ENCODE assay signal across 8 cellular contexts in the genomic region with DNA sequence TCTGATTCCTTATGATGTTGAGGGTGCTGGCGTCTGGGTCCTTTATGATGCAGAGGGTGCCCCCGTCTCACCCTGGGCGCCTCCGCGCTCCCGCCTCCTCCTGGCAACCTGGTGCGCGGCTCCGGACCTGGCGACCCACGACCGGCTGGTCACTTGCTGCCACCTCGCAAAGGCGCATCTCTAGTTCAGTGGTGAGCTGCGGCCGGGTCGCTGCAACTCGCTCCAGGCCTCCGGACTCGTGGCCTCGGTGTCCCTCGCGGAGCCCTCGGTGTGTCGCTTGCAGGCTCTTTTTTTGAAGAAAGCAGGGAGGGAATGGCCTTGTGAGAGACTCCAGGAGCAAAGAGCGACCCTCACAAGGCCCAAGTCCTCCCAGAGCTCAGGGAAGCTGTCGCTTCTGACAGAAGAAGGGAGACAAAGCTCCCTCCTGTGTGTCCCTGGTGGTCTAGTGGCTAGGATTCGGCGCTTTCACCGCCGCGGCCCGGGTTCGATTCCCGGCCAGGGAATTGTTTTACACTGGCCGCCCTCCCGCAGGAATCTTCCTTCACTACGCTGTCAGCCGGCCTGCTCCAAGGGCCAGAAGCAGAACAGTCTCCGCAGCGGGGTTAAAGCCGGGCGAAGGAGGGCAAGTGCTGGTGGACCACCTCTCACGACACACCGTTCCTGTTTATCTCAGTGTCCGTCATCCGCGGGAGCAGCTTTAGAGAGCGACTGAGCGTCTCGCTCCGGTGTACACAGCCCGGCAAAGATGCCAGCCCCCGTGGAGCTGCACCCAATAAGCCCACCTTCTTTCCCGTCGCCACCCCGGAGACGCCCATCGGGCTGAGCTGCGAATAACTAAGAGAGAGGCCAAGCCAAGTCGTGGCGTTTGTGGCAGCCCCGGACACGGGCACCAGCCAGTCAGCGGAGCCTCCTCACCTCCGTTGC. TPM values are rescaled to one million over a fixed set of nuclear protein-coding genes. Genes with fewer than 3 reads are reported as not detected.
DNase-seq lines count a peak whose midpoint lies in the region; ATAC-seq and TF ChIP-seq lines count a peak whose summit lies in the region.
"Not testable (repeated sequence)": the region's sequence is repeated elsewhere in the genome, so short reads cannot be mapped to it uniquely, and the experiment has no call there.

No MANE protein-coding gene starts in this region.

- peak overlapping the region; percentile 56; the same call in 1 of the 2 replicates for H2AFZ ChIP-seq in GM23338
- H2AFZ ChIP-seq in neural cell (ENCODE audit: low read depth, low read length) = not testable (repeated sequence)

- H3K9me3 Mint-ChIP-seq in GM23338; activated naive CD8-positive, alpha-beta T cell (ENCODE audit: low read depth): not testable (repeated sequence)

- peak overlapping the region; percentile 92 for H3K4me2 ChIP-seq in GM23338
- H3K4me2 ChIP-seq in neural cell (ENCODE audit: low read length) = not testable (repeated sequence)

- TF ChIP-seq EP300 in neural cell (conservative IDR thresholded peaks at IDR 0.05; ENCODE audit: poor library complexity, severe bottlenecking) = not testable (repeated sequence)

- TF ChIP-seq CTCF in AG04449 (IDR thresholded peaks at IDR 0.05; ENCODE audit: insufficient read depth, low read length, missing control alignments); neural cell (IDR thresholded peaks at IDR 0.05; ENCODE audit: poor library complexity, severe bottlenecking): not testable (repeated sequence)
- TF ChIP-seq CTCF in GM23338 (conservative IDR thresholded peaks at IDR 0.05; ENCODE audit: low read depth in 2 of 2) = 0 out of 4 replicates have a peak, but pooled peaks of 1 of the 2 experiments have one; percentile 0

- POLR2A ChIA-PET in AG04449 (lab: Yijun Ruan, JAX) = not testable (repeated sequence)

- not testable (repeated sequence) for TF ChIP-seq RAD21 in neural cell (conservative IDR thresholded peaks at IDR 0.05)

- H3K36me3 Mint-ChIP-seq in GM23338 (ENCODE audit: low read depth); activated naive CD8-positive, alpha-beta T cell: not testable (repeated sequence)

- not testable (repeated sequence) for H4K20me1 ChIP-seq in GM23338 (replicated peaks; ENCODE audit: insufficient read depth); neural cell (ENCODE audit: insufficient read depth)

- H3K79me2 ChIP-seq in GM23338 (replicated peaks; ENCODE audit: insufficient read depth); neural cell (replicated peaks; ENCODE audit: insufficient read depth, low read length): not testable (repeated sequence)

- not testable (repeated sequence) for H3K9me3 ChIP-seq in SJSA1 (replicated peaks); iPS DF 6.9 (ENCODE audit: control insufficient read depth, insufficient read depth, low read length); neural cell (ENCODE audit: low read length)

- no CpG with 5 or more reads among the region's 66 CpGs for WGBS in iPS DF 6.9 (ENCODE audit: insufficient coverage, insufficient read length)

- H3K27ac Mint-ChIP-seq in GM23338 = peak overlapping the region; percentile 49; the same call in 1 of the 2 replicates
- H3K27ac Mint-ChIP-seq in activated naive CD8-positive, alpha-beta T cell = peak overlapping the region; percentile 76

- peaks cover 12% of the 10 kb centered on the region for H3F3A ChIP-seq in GM23338 (replicated peaks; ENCODE audit: low read depth)
- H3F3A ChIP-seq in neural cell (ENCODE audit: insufficient read depth, low read length, poor library complexity, severe bottlenecking) = not testable (repeated sequence)

- H3K4me1 ChIP-seq in GM23338 (ENCODE audit: insufficient read depth); SJSA1 (replicated peaks); iPS DF 6.9 (ENCODE audit: control insufficient read depth, insufficient read depth, low read length): not testable (repeated sequence)

- peaks cover 46% of the 10 kb centered on the region for H3K27me3 ChIP-seq in GM23338 (ENCODE audit: insufficient read depth)
- H3K27me3 ChIP-seq in SJSA1 (replicated peaks); iPS DF 6.9 (ENCODE audit: control insufficient read depth, insufficient read depth, low read length); neural cell (ENCODE audit: insufficient read depth, low read depth, low read length): not testable (repeated sequence)

- H3K36me3 ChIP-seq in GM23338 (ENCODE audit: insufficient read depth); SJSA1; iPS DF 6.9 (ENCODE audit: control insufficient read depth, insufficient read depth, low read length); neural cell (ENCODE audit: insufficient read depth, low read length): not testable (repeated sequence)

- not testable (repeated sequence) for H3K9ac ChIP-seq in neural cell (ENCODE audit: low read length)

- H3K4me3 ChIP-seq in AG04449 (ENCODE audit: low read depth, low read length) = peak overlapping the region; percentile 36
- H3K4me3 ChIP-seq in GM23338 = peak overlapping the region; percentile 88
- not testable (repeated sequence) for H3K4me3 ChIP-seq in SJSA1
- H3K4me3 ChIP-seq in iPS DF 6.9 (ENCODE audit: low read length) = peak overlapping the region; percentile 80; the same call in 1 of the 2 replicates
- H3K4me3 ChIP-seq in neural cell (ENCODE audit: low read length) = peak overlapping the region; percentile 18

- H3K4me1 Mint-ChIP-seq in GM23338 = peaks cover 26% of the 10 kb centered on the region
- not testable (repeated sequence) for H3K4me1 Mint-ChIP-seq in activated naive CD8-positive, alpha-beta T cell (ENCODE audit: low read depth)

- ATAC-seq in GM23338 = peak; percentile 96

- peaks cover 35% of the 10 kb centered on the region for H3K27me3 Mint-ChIP-seq in GM23338 (ENCODE audit: insufficient read depth, low read depth, poor library complexity)
- H3K27me3 Mint-ChIP-seq in activated naive CD8-positive, alpha-beta T cell = peaks cover 14% of the 10 kb centered on the region

- H3K9me2 ChIP-seq in GM23338 (ENCODE audit: insufficient read depth); neural cell (ENCODE audit: insufficient read depth, low read length): not testable (repeated sequence)

- not testable (repeated sequence) for H3K27ac ChIP-seq in GM23338 (ENCODE audit: low read depth); SJSA1; epithelial cell of prostate; iPS DF 6.9 (ENCODE audit: low read length); neural cell (ENCODE audit: low read length)

- H3K4me3 Mint-ChIP-seq in GM23338 = peak overlapping the region; percentile 97
- H3K4me3 Mint-ChIP-seq in activated naive CD8-positive, alpha-beta T cell = peak overlapping the region; percentile 81

- CTCF ChIA-PET in AG04449 (lab: Yijun Ruan, JAX) = not testable (repeated sequence)

- peak; percentile 37 for DNase-seq in AG04449 (ENCODE audit: low read depth, low spot score)
- peak; percentile 92 for DNase-seq in GM23338 (ENCODE audit: low spot score)
- DNase-seq in SJSA1 (ENCODE audit: low read depth in 1 of 2, low spot score in 2 of 2) = peak; percentile 57 to 78
- DNase-seq in epithelial cell of prostate (ENCODE audit: low read depth, low spot score) = peak; percentile 36
- DNase-seq in iPS DF 6.9 (ENCODE audit: low read depth, low spot score) = peak; percentile 87
- DNase-seq in stimulated activated CD4-positive, alpha-beta T cell treated with anti-CD3 and anti-CD28 coated beads, Interleukin-4, amount 100 ng/mL, for 24 hours = peak; percentile 58

RNA-seq across cellular contexts. Expression of gene RNU1-2, which starts 23.4 kb away (rescaled TPM):
- under 0.01 TPM in 1 of 2 replicates, not detected in the other for total RNA-seq in GM23338 (2014; rRNA removed; shearing (Covaris generic))
- not detected in 2 replicates for polyA plus RNA-seq in GM23338 (2016; fragmentation: Nextera tagmentation; extraction: Ambion mirVana)
- under 0.01 and 294 TPM in 2 replicates for total RNA-seq in SJSA1 (2014; rRNA removed; shearing (Covaris generic))
- under 0.01 TPM in 1 of 2 replicates, not detected in the other for polyA plus RNA-seq in neural cell
- under 0.01 TPM in 2 replicates for polyA minus RNA-seq in neural cell

RNA-seq across cellular contexts. Expression of gene CROCC, which starts 49.3 kb away (rescaled TPM):
- total RNA-seq in GM23338 (2014; rRNA removed; shearing (Covaris generic)) = 74.6 and 106 TPM in 2 replicates
- 13.0 and 15.1 TPM in 2 replicates for polyA plus RNA-seq in GM23338 (2016; fragmentation: Nextera tagmentation; extraction: Ambion mirVana)
- 11.2 and 21.7 TPM in 2 replicates for total RNA-seq in SJSA1 (2014; rRNA removed; shearing (Covaris generic))
- polyA plus RNA-seq in neural cell = 23.6 and 26.3 TPM in 2 replicates
- polyA minus RNA-seq in neural cell = 17.8 and 21.2 TPM in 2 replicates

Comparison
In these comparisons a context has a peak if more than half of its experiments do, and no peak if none do; other contexts are left out.
1. DNase-seq: peak in every context shown above with its lines; median percentile 92 in GM23338; 87 in iPS DF 6.9; 68 in SJSA1; 58 in stimulated activated CD4-positive, alpha-beta T cell treated with anti-CD3 and anti-CD28 coated beads, Interleukin-4, amount 100 ng/mL, for 24 hours; 37 in AG04449; 36 in epithelial cell of prostate.